ENCODE assay signal across 14 cellular contexts in the genomic region with DNA sequence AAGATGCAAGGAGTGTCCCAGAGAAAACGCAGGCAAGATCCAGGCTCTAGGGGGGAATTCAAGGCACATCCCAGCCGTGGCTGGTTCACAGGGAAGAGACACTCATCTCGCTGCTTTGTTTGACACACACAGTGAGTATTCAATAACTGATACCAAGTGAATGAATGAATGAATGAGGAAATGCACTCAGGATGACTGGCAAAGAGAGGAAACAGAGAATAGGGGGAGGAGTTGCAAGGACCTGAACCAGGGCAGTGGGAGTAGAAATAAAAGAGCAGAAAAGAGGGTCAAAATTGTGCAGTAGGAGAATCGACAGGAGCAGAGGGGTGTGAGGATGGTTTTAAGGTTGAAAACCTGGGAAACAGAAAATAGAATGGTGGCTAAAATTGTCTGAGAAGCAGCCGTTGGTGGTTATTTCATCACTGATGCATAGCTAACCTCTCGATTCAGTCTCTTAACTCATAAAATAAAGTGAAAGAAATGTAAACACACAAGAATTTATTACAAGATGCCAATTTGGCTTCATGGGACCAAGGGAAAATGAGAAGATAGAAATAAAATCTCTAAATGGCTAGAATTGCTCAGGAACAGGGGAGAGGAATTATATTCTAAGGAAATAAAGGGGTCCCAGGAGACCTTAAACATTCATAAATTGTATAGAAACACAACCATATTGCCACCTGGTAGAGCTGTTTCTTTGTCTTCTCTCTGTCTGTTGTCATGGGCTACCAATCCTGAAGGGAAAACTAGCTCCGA.
DNase-seq lines count a peak whose midpoint lies in the region; ATAC-seq and TF ChIP-seq lines count a peak whose summit lies in the region.
"Had no signal": no experiment of that assay in that cellular context is flagged by ENCODE, and none has a peak within 500 bp of the region (broad histone marks: within the 10 kb centered on the region; RNA-seq: fewer than 3 reads in every experiment).

No MANE protein-coding gene starts in this region.

- H3K9me3 ChIP-seq in BLaER1 (no peaks in the 10 kb centered on the region), OCI-LY7 (ENCODE audit: low read length) (no peaks in the 10 kb centered on the region), PC-9 (ENCODE audit: insufficient read depth, low read depth) (no peaks in the 10 kb centered on the region), uterus (no peaks in the 10 kb centered on the region)
- H3K9me3 ChIP-seq: neutrophil had no signal

- H3K27ac ChIP-seq in BLaER1: peak overlapping the region; percentile 89
- H3K27ac ChIP-seq in OCI-LY7 (ENCODE audit: low read depth, low read length, poor library complexity, severe bottlenecking): peak overlapping the region; percentile 93
- H3K27ac ChIP-seq in PC-9: no peak overlapping the region
- no peak overlapping the region for H3K27ac ChIP-seq in uterus
- H3K27ac ChIP-seq: neutrophil had no signal

- TF ChIP-seq CTCF in OCI-LY7 (conservative IDR thresholded peaks at IDR 0.05; ENCODE audit: low read length) (no peak), PC-9 (conservative IDR thresholded peaks at IDR 0.05) (no peak), uterus (IDR thresholded peaks at IDR 0.05) (no peak)

- CTCF ChIA-PET in OCI-LY7 (lab: Charles Lee; ENCODE audit: unreplicated experiment) (interaction anchor here (0.9 kb wide), 1 partner anchor 16 kb away, joined by 3 read pairs; no protein-coding TSS in a partner anchor), PC-9 (lab: Charles Lee) (no interaction called here)

- intact Hi-C loops in OCI-LY7 (cut with micrococcal nuclease; ENCODE audit: unreplicated experiment) (loop anchor here (2.0 kb wide), 1 partner anchor 63 kb away; the partner anchor contains the start of gene PHLPP1), Right ventricle myocardium superior (cut with DNase I) (no loop called here), PC-9 (cut with micrococcal nuclease; ENCODE audit: unreplicated experiment) (no loop called here), uterus (cut with DNase I; ENCODE audit: low total_unique reads) (no loop called here)

- H3K27me3 ChIP-seq in BLaER1 (no peaks in the 10 kb centered on the region), PC-9 (ENCODE audit: insufficient read depth, low read depth) (no peaks in the 10 kb centered on the region), uterus (no peaks in the 10 kb centered on the region)
- H3K27me3 ChIP-seq: neutrophil had no signal

- H4K20me1 ChIP-seq in BLaER1 (no peaks in the 10 kb centered on the region), OCI-LY7 (ENCODE audit: insufficient read depth, low read length) (no peaks in the 10 kb centered on the region), PC-9 (ENCODE audit: insufficient read depth) (no peaks in the 10 kb centered on the region)

- no peaks in the 10 kb centered on the region for H3F3A ChIP-seq in PC-9 (ENCODE audit: insufficient read depth, low read depth)

- peaks cover 58% of the 10 kb centered on the region for H3K4me1 ChIP-seq in BLaER1
- peaks cover 49% of the 10 kb centered on the region for H3K4me1 ChIP-seq in OCI-LY7 (ENCODE audit: insufficient read depth, low read length, poor library complexity, severe bottlenecking)
- H3K4me1 ChIP-seq in PC-9 (replicated peaks; ENCODE audit: insufficient read depth): no peaks in the 10 kb centered on the region
- H3K4me1 ChIP-seq in uterus: no peaks in the 10 kb centered on the region

- H2AFZ ChIP-seq in OCI-LY7 (ENCODE audit: low read length) (peak overlapping the region; percentile 95), PC-9 (no peak overlapping the region)

- peak; percentile 37 for ATAC-seq in GM19043 (IDR thresholded peaks at IDR 0.05; ENCODE audit: low read depth, unreplicated experiment)
- ATAC-seq in HG02852 (IDR thresholded peaks at IDR 0.05; ENCODE audit: unreplicated experiment): peak; percentile 52
- ATAC-seq in Right ventricle myocardium superior (ENCODE audit: poor library complexity): no peak
- ATAC-seq: esophagus mucosa had no signal

- no peaks in the 10 kb centered on the region for H3K36me3 ChIP-seq in BLaER1
- no peaks in the 10 kb centered on the region for H3K36me3 ChIP-seq in OCI-LY7 (ENCODE audit: insufficient read depth, low read length)
- H3K36me3 ChIP-seq in PC-9 (ENCODE audit: low read depth): no peaks in the 10 kb centered on the region
- H3K36me3 ChIP-seq in uterus: no peaks in the 10 kb centered on the region
- H3K36me3 ChIP-seq: neutrophil had no signal

- H3K4me2 ChIP-seq in BLaER1 (peak overlapping the region; percentile 89), OCI-LY7 (ENCODE audit: low read length) (peak overlapping the region; percentile 81), PC-9 (no peak overlapping the region)

- H3K9ac ChIP-seq in BLaER1: peak overlapping the region; percentile 77

- POLR2A ChIA-PET in OCI-LY7 (lab: Charles Lee): interaction anchor here (0.6 to 1.3 kb wide), 4 partner anchors 15 to 1005 kb away, joined by 3 to 4 read pairs (median 4); no protein-coding TSS in a partner anchor
- POLR2A ChIA-PET in PC-9 (lab: Charles Lee; ENCODE audit: unreplicated experiment): no interaction called here

- BruUV-seq in OCI-LY7 (replicated peaks; lab: Mats Ljungman, UMichigan): TSS peak; percentile 81
- BruUV-seq in PC-9 (replicated peaks; lab: Mats Ljungman, UMichigan): no TSS peak

- DNase-seq in OCI-LY7 (ENCODE audit: low spot score): peak; percentile 47
- no peak for DNase-seq in Right ventricle myocardium superior
- no peak for DNase-seq in PC-9
- DNase-seq in activated CD8-positive, alpha-beta memory T cell treated with anti-CD3 and anti-CD28 coated beads, Interleukin-2, amount 50 U/mL, for 48 hours: no peak
- no peak for DNase-seq in uterus
- DNase-seq: activated CD8-positive, alpha-beta memory T cell treated with anti-CD3 and anti-CD28 coated beads, Interleukin-2, amount 50 U/mL, for 4 hours; kidney glomerular epithelial cell; NCI-H526; T-helper 9 cell had no signal

- H3K79me2 ChIP-seq in OCI-LY7 (ENCODE audit: insufficient read depth, low read depth, low read length) (no peaks in the 10 kb centered on the region), PC-9 (ENCODE audit: low read depth) (no peaks in the 10 kb centered on the region)

- TF ChIP-seq POLR2A in uterus (IDR thresholded peaks at IDR 0.05): no peak

- H3K4me3 ChIP-seq in BLaER1 (peak overlapping the region; percentile 59), OCI-LY7 (ENCODE audit: low read depth, low read length, poor library complexity, severe bottlenecking) (peak overlapping the region; percentile 63), PC-9 (no peak overlapping the region), uterus (no peak overlapping the region)

- no peaks in the 10 kb centered on the region for H3K9me2 ChIP-seq in OCI-LY7 (ENCODE audit: insufficient read depth, low read length)
- H3K9me2 ChIP-seq in PC-9 (ENCODE audit: insufficient read depth): no peaks in the 10 kb centered on the region

Comparison
In these comparisons a context has a peak if more than half of its experiments do, and no peak if none do; other contexts are left out.
1. H3K27ac ChIP-seq: peak in BLaER1 (single experiment) and OCI-LY7 (single experiment); none in PC-9 (single experiment) and uterus (0 of 2).
2. H3K4me3 ChIP-seq: peak in BLaER1 (single experiment) and OCI-LY7 (single experiment); none in PC-9 (single experiment) and uterus (0 of 2).